ENCODE assay signal across 1 cellular context in genomic region chr1:15178571-15179484, GRCh38.
TF ChIP-seq lines count a peak whose summit lies in the region.

No MANE protein-coding gene starts in this region.

TF ChIP-seq in GM23338, 12 proteins besides CTCF, POLR2A, EP300 and RAD21 (continued from another document):
- TF ChIP-seq, protein P1, sequence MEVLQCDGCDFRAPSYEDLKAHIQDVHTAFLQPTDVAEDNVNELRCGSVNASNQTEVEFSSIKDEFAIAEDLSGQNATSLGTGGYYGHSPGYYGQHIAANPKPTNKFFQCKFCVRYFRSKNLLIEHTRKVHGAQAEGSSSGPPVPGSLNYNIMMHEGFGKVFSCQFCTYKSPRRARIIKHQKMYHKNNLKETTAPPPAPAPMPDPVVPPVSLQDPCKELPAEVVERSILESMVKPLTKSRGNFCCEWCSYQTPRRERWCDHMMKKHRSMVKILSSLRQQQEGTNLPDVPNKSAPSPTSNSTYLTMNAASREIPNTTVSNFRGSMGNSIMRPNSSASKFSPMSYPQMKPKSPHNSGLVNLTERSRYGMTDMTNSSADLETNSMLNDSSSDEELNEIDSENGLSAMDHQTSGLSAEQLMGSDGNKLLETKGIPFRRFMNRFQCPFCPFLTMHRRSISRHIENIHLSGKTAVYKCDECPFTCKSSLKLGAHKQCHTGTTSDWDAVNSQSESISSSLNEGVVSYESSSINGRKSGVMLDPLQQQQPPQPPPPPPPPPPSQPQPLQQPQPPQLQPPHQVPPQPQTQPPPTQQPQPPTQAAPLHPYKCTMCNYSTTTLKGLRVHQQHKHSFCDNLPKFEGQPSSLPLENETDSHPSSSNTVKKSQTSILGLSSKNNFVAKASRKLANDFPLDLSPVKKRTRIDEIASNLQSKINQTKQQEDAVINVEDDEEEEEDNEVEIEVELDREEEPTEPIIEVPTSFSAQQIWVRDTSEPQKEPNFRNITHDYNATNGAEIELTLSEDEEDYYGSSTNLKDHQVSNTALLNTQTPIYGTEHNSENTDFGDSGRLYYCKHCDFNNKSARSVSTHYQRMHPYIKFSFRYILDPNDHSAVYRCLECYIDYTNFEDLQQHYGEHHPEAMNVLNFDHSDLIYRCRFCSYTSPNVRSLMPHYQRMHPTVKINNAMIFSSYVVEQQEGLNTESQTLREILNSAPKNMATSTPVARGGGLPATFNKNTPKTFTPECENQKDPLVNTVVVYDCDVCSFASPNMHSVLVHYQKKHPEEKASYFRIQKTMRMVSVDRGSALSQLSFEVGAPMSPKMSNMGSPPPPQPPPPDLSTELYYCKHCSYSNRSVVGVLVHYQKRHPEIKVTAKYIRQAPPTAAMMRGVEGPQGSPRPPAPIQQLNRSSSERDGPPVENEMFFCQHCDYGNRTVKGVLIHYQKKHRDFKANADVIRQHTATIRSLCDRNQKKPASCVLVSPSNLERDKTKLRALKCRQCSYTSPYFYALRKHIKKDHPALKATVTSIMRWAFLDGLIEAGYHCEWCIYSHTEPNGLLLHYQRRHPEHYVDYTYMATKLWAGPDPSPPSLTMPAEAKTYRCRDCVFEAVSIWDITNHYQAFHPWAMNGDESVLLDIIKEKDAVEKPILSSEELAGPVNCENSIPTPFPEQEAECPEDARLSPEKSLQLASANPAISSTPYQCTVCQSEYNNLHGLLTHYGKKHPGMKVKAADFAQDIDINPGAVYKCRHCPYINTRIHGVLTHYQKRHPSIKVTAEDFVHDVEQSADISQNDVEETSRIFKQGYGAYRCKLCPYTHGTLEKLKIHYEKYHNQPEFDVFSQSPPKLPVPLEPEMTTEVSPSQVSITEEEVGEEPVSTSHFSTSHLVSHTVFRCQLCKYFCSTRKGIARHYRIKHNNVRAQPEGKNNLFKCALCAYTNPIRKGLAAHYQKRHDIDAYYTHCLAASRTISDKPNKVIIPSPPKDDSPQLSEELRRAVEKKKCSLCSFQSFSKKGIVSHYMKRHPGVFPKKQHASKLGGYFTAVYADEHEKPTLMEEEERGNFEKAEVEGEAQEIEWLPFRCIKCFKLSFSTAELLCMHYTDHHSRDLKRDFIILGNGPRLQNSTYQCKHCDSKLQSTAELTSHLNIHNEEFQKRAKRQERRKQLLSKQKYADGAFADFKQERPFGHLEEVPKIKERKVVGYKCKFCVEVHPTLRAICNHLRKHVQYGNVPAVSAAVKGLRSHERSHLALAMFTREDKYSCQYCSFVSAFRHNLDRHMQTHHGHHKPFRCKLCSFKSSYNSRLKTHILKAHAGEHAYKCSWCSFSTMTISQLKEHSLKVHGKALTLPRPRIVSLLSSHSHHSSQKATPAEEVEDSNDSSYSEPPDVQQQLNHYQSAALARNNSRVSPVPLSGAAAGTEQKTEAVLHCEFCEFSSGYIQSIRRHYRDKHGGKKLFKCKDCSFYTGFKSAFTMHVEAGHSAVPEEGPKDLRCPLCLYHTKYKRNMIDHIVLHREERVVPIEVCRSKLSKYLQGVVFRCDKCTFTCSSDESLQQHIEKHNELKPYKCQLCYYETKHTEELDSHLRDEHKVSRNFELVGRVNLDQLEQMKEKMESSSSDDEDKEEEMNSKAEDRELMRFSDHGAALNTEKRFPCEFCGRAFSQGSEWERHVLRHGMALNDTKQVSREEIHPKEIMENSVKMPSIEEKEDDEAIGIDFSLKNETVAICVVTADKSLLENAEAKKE (CRISPR knock-in tag; IDR thresholded peaks at IDR 0.05): no peak
- no peak for TF ChIP-seq JUNB (IDR thresholded peaks at IDR 0.05; ENCODE audit: unreplicated experiment)
- no peak for TF ChIP-seq EZH2 (IDR thresholded peaks at IDR 0.05; ENCODE audit: low read depth, unreplicated experiment)
- no peak for TF ChIP-seq EZH2phosphoT487 (IDR thresholded peaks at IDR 0.05; ENCODE audit: unreplicated experiment)
- TF ChIP-seq STAT1 (IDR thresholded peaks at IDR 0.05; ENCODE audit: unreplicated experiment): no peak
TF ChIP-seq in GM23338: peak in this region for 0.
